1 cellular context compared by ENCODE assay signal in genomic region chr5:126599971-126600630, GRCh38.
TF ChIP-seq lines count a peak whose summit lies in the region.

No MANE protein-coding gene starts in this region.

TF ChIP-seq in K562, 482 proteins besides CTCF, POLR2A, EP300 and RAD21:
- TF ChIP-seq ZNF280A (IDR thresholded peaks at IDR 0.05; ENCODE audit: low read depth, partially characterized antibody), result peak; percentile 62
